ENCODE assay signal across 8 cellular contexts in genomic region chr3:141486735-141487418, GRCh38. TPM values are rescaled to one million over a fixed set of nuclear protein-coding genes. Genes with fewer than 3 reads are reported as not detected.
DNase-seq lines count a peak whose midpoint lies in the region; ATAC-seq and TF ChIP-seq lines count a peak whose summit lies in the region.

Gene RASA2 (plus strand): TSS chr3:141487027. CDS start chr3:141487084, 57 bp downstream.

- no peak for TF ChIP-seq RAD21 in neural cell (conservative IDR thresholded peaks at IDR 0.05)

- TF ChIP-seq EP300 in neural cell (conservative IDR thresholded peaks at IDR 0.05; ENCODE audit: poor library complexity, severe bottlenecking): no peak

- H3K4me2 ChIP-seq in GM23338 (peak within 1 kb of the TSS; percentile 72), neural cell (ENCODE audit: low read length) (peak within 1 kb of the TSS; percentile 72)

- H3K4me1 Mint-ChIP-seq in GM23338: peaks cover 48% of the 10 kb centered on the region

- H3K27ac Mint-ChIP-seq in GM23338: peak within 1 kb of the TSS; percentile 93

- no peaks in the 10 kb centered on the region for H3K9me3 ChIP-seq in neural cell (ENCODE audit: low read length)

- no peaks in the 10 kb centered on the region; the same call in 2 of the 3 replicates for H3K36me3 Mint-ChIP-seq in GM23338 (ENCODE audit: low read depth)

- H3K9ac ChIP-seq in neural cell (ENCODE audit: low read length): peak within 1 kb of the TSS; percentile 86

- peaks cover 40% of the 10 kb centered on the region for H3K79me2 ChIP-seq in GM23338 (replicated peaks; ENCODE audit: insufficient read depth)
- H3K79me2 ChIP-seq in neural cell (replicated peaks; ENCODE audit: insufficient read depth, low read length): peaks cover 32% of the 10 kb centered on the region

- H3K4me3 ChIP-seq in GM23338 (peak within 1 kb of the TSS; percentile 63), foreskin fibroblast (ENCODE audit: low read depth in 1 of 2, low read length in 2 of 2) (peak within 1 kb of the TSS; percentile 80 to 83), neural cell (ENCODE audit: low read length) (peak within 1 kb of the TSS; percentile 91)

- H3K9me3 Mint-ChIP-seq in GM23338: no peaks in the 10 kb centered on the region

- H4K20me1 ChIP-seq in GM23338 (replicated peaks; ENCODE audit: insufficient read depth): peaks cover 12% of the 10 kb centered on the region; the same call in 1 of the 2 replicates
- no peaks in the 10 kb centered on the region for H4K20me1 ChIP-seq in neural cell (ENCODE audit: insufficient read depth)

- no peaks in the 10 kb centered on the region for H3K36me3 ChIP-seq in GM23338 (ENCODE audit: insufficient read depth)
- H3K36me3 ChIP-seq in neural cell (ENCODE audit: insufficient read depth, low read length): no peaks in the 10 kb centered on the region

- H3K27me3 ChIP-seq in GM23338 (ENCODE audit: insufficient read depth): no peaks in the 10 kb centered on the region
- H3K27me3 ChIP-seq in neural cell (ENCODE audit: insufficient read depth, low read depth, low read length): no peaks in the 10 kb centered on the region

- no peak for TF ChIP-seq CTCF in GM23338 (conservative IDR thresholded peaks at IDR 0.05; ENCODE audit: low read depth in 2 of 2)
- TF ChIP-seq CTCF in foreskin fibroblast (IDR thresholded peaks at IDR 0.05; ENCODE audit: low read depth, low read length): no peak
- TF ChIP-seq CTCF in neural cell (IDR thresholded peaks at IDR 0.05; ENCODE audit: poor library complexity, severe bottlenecking): no peak

- ATAC-seq in GM23338: peak; percentile 78

- H2AFZ ChIP-seq in GM23338 (peak within 1 kb of the TSS; percentile 1), neural cell (ENCODE audit: low read depth, low read length) (peak within 1 kb of the TSS; percentile 49)

- H3K27ac ChIP-seq in GM23338 (ENCODE audit: low read depth) (peak within 1 kb of the TSS; percentile 80), neural cell (ENCODE audit: low read length) (peak within 1 kb of the TSS; percentile 52)

- H3K4me3 Mint-ChIP-seq in GM23338: peak within 1 kb of the TSS; percentile 92

- H3K9me2 ChIP-seq in GM23338 (ENCODE audit: insufficient read depth) (no peaks in the 10 kb centered on the region), neural cell (ENCODE audit: insufficient read depth, low read length) (no peaks in the 10 kb centered on the region)

- H3K27me3 Mint-ChIP-seq in GM23338 (ENCODE audit: insufficient read depth, low read depth, poor library complexity): peaks cover 2% of the 10 kb centered on the region

- DNase-seq in EL (peak; percentile 87), GM23338 (ENCODE audit: low spot score) (peak; percentile 89), LoVo (ENCODE audit: low spot score) (peak; percentile 80), SHP77 (lab: John Stamatoyannopoulos, UW) (peak; percentile 59 to 84), activated gamma-delta T cell treated with Interleukin-2 at 50 U/mL for 16 hours (peak; percentile 55), foreskin fibroblast (peak; percentile 73 to 88), stromal cell of bone marrow (ENCODE audit: low read depth) (peak; percentile 48)

- H3K4me1 ChIP-seq in GM23338 (ENCODE audit: insufficient read depth): peaks cover 28% of the 10 kb centered on the region

- H3F3A ChIP-seq in GM23338 (replicated peaks; ENCODE audit: low read depth): no peaks in the 10 kb centered on the region
- peaks cover 7% of the 10 kb centered on the region for H3F3A ChIP-seq in neural cell (ENCODE audit: insufficient read depth, low read length, poor library complexity, severe bottlenecking)

TF ChIP-seq in GM23338, 12 proteins besides CTCF, POLR2A, EP300 and RAD21:
- no peak for TF ChIP-seq CREB1 (CRISPR knock-in tag; IDR thresholded peaks at IDR 0.05; ENCODE audit: low read depth)
- TF ChIP-seq POLR2AphosphoS5 (IDR thresholded peaks at IDR 0.05; ENCODE audit: low read depth): peak; percentile 70

TF ChIP-seq in neural cell, 6 proteins besides CTCF, POLR2A, EP300 and RAD21:
- TF ChIP-seq POLR2AphosphoS5 (IDR thresholded peaks at IDR 0.05) (peak; percentile 76), EZH2 (IDR thresholded peaks at IDR 0.05; ENCODE audit: borderline replicate concordance, insufficient read depth, low read length, poor library complexity, severe bottlenecking) (no peak)

RNA-seq across cellular contexts. Expression of gene RASA2, which starts in this region (rescaled TPM):
- 15.9 and 28.6 TPM in 2 replicates for total RNA-seq in GM23338 (2014; rRNA removed; shearing (Covaris generic))
- 14.3 and 16.6 TPM in 2 replicates for polyA plus RNA-seq in GM23338 (2016; fragmentation: Nextera tagmentation; extraction: Ambion mirVana)
- 37.4 and 37.5 TPM in 2 replicates for polyA plus RNA-seq in neural cell
- 34.3 and 40.7 TPM in 2 replicates for polyA minus RNA-seq in neural cell

Comparison
In these comparisons a context has a peak if more than half of its experiments do, and no peak if none do; other contexts are left out.
1. Peak in every context shown above with its lines: DNase-seq, ATAC-seq, H3K4me3 ChIP-seq and H3K27ac ChIP-seq.